Comparison of ENCODE assay signal across 1 cellular context in genomic region chr12:6072302-6072752, GRCh38.
TF ChIP-seq lines count a peak whose summit lies in the region.

No MANE protein-coding gene starts in this region.

TF ChIP-seq in SK-N-SH, 30 proteins besides CTCF, POLR2A, EP300 and RAD21 (continued from another document):
- TF ChIP-seq, protein P1, sequence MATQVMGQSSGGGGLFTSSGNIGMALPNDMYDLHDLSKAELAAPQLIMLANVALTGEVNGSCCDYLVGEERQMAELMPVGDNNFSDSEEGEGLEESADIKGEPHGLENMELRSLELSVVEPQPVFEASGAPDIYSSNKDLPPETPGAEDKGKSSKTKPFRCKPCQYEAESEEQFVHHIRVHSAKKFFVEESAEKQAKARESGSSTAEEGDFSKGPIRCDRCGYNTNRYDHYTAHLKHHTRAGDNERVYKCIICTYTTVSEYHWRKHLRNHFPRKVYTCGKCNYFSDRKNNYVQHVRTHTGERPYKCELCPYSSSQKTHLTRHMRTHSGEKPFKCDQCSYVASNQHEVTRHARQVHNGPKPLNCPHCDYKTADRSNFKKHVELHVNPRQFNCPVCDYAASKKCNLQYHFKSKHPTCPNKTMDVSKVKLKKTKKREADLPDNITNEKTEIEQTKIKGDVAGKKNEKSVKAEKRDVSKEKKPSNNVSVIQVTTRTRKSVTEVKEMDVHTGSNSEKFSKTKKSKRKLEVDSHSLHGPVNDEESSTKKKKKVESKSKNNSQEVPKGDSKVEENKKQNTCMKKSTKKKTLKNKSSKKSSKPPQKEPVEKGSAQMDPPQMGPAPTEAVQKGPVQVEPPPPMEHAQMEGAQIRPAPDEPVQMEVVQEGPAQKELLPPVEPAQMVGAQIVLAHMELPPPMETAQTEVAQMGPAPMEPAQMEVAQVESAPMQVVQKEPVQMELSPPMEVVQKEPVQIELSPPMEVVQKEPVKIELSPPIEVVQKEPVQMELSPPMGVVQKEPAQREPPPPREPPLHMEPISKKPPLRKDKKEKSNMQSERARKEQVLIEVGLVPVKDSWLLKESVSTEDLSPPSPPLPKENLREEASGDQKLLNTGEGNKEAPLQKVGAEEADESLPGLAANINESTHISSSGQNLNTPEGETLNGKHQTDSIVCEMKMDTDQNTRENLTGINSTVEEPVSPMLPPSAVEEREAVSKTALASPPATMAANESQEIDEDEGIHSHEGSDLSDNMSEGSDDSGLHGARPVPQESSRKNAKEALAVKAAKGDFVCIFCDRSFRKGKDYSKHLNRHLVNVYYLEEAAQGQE (IDR thresholded peaks at IDR 0.05; ENCODE audit: low read depth, low read length) = no peak
- TF ChIP-seq FOXM1 (IDR thresholded peaks at IDR 0.05; ENCODE audit: low read depth) = no peak
- TF ChIP-seq, protein P2, sequence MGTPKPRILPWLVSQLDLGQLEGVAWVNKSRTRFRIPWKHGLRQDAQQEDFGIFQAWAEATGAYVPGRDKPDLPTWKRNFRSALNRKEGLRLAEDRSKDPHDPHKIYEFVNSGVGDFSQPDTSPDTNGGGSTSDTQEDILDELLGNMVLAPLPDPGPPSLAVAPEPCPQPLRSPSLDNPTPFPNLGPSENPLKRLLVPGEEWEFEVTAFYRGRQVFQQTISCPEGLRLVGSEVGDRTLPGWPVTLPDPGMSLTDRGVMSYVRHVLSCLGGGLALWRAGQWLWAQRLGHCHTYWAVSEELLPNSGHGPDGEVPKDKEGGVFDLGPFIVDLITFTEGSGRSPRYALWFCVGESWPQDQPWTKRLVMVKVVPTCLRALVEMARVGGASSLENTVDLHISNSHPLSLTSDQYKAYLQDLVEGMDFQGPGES (IDR thresholded peaks at IDR 0.05; ENCODE audit: low read depth, low read length) = no peak
TF ChIP-seq in SK-N-SH: peak in this region for 0.
